15 cellular contexts compared by ENCODE assay signal in genomic region chr5:77368367-77368766, GRCh38.
A peak's percentile ranks its signal among the peaks of the same experiment; 100 is the strongest.
DNase-seq lines count a peak whose midpoint lies in the region; ATAC-seq, FAIRE-seq and TF ChIP-seq lines count a peak whose summit lies in the region.
"Had no signal": no experiment of that assay in that cellular context is flagged by ENCODE, and none has a peak within 500 bp of the region (broad histone marks: within the 10 kb centered on the region; RNA-seq: fewer than 3 reads in every experiment).

No MANE protein-coding gene starts in this region.

- TF ChIP-seq CTCF in heart right ventricle (IDR thresholded peaks at IDR 0.05) (no peak), upper lobe of right lung (IDR thresholded peaks at IDR 0.05) (no peak)

- no peak overlapping the region for H3K4ac ChIP-seq in trophoblast cell (ENCODE audit: low read depth, low read length)

- H3K9me3 ChIP-seq in heart right ventricle (no peaks in the 10 kb centered on the region), trophoblast cell (ENCODE audit: insufficient read depth, low read depth, low read length) (no peaks in the 10 kb centered on the region), upper lobe of right lung (no peaks in the 10 kb centered on the region), small intestine (ENCODE audit: control insufficient read depth, low read depth) (no peaks in the 10 kb centered on the region)
- H3K9me3 ChIP-seq: A549, BE2C had no signal

- H3K27ac ChIP-seq in heart right ventricle, result no peak overlapping the region
- H3K27ac ChIP-seq in trophoblast cell (ENCODE audit: low read depth, low read length), result no peak overlapping the region
- H3K27ac ChIP-seq in upper lobe of right lung, result no peak overlapping the region
- no peak overlapping the region for H3K27ac ChIP-seq in small intestine (ENCODE audit: low read depth in 1 of 2, low read length in 1 of 2)
- H3K27ac ChIP-seq: A549 had no signal

- no peak overlapping the region for H2AFZ ChIP-seq in trophoblast cell (ENCODE audit: insufficient read depth, low read length, poor library complexity)
- H2AFZ ChIP-seq: GM23338 had no signal

- no peaks in the 10 kb centered on the region for H3K79me1 ChIP-seq in trophoblast cell (ENCODE audit: low read length)

- no peak overlapping the region for H3K14ac ChIP-seq in trophoblast cell (ENCODE audit: low read length)

- H3K4me3 ChIP-seq in heart right ventricle (no peak overlapping the region), trophoblast cell (ENCODE audit: low read depth, low read length) (no peak overlapping the region), upper lobe of right lung (no peak overlapping the region), small intestine (ENCODE audit: low read depth in 1 of 2, low read length in 2 of 2) (no peak overlapping the region)
- H3K4me3 ChIP-seq: A549, GM23338 had no signal

- H3K23ac ChIP-seq in trophoblast cell (ENCODE audit: low read length), result peak overlapping the region; percentile 69

- no peak overlapping the region for H2BK12ac ChIP-seq in trophoblast cell (ENCODE audit: low read length)

- H3K9ac ChIP-seq in trophoblast cell (ENCODE audit: low read length), result no peak overlapping the region

- H3K4me1 ChIP-seq in heart right ventricle (no peaks in the 10 kb centered on the region), trophoblast cell (ENCODE audit: control insufficient read depth in 1 of 2, insufficient read depth in 2 of 2, low read length in 2 of 2) (no peaks in the 10 kb centered on the region), upper lobe of right lung (no peaks in the 10 kb centered on the region), small intestine (ENCODE audit: control insufficient read depth in 2 of 2, insufficient read depth in 1 of 2, low read depth in 1 of 2, low read length in 1 of 2) (no peaks in the 10 kb centered on the region)
- H3K4me1 ChIP-seq: A549, BE2C had no signal

- 72 to 81% methylated on average over 5 of the region's 5 CpGs for WGBS in heart right ventricle, 2 donors
- WGBS in trophoblast cell (ENCODE audit: extremely low coverage, insufficient coverage, insufficient read length), result no CpG with 5 or more reads among the region's 5 CpGs
- 79 to 92% (median 83%) methylated on average over 5 of the region's 5 CpGs for WGBS in small intestine, 3 donors

- intact Hi-C loops in Right ventricle myocardium superior (cut with DNase I) (no loop called here), cardiac septum (cut with DNase I) (no loop called here), heart right ventricle (cut with DNase I) (no loop called here), upper lobe of right lung (cut with DNase I) (no loop called here)

- no peak overlapping the region for H2BK120ac ChIP-seq in trophoblast cell (ENCODE audit: insufficient read depth, low read length, poor library complexity)

- H4K91ac ChIP-seq in trophoblast cell (ENCODE audit: low read depth, low read length), result no peak overlapping the region

- no peak overlapping the region for H3K18ac ChIP-seq in trophoblast cell (ENCODE audit: low read length)

- no peak for FAIRE-seq in small intestine (lab: Jason Lieb, UNC)
- FAIRE-seq: A549, G401.6, GM12891 had no signal

- no peak overlapping the region for H2BK5ac ChIP-seq in trophoblast cell (ENCODE audit: low read depth, low read length, poor library complexity)

- no peaks in the 10 kb centered on the region for H3K27me3 ChIP-seq in heart right ventricle
- no peaks in the 10 kb centered on the region for H3K27me3 ChIP-seq in trophoblast cell (ENCODE audit: insufficient read depth, low read length)
- no peaks in the 10 kb centered on the region for H3K27me3 ChIP-seq in upper lobe of right lung
- H3K27me3 ChIP-seq in small intestine (ENCODE audit: control insufficient read depth in 2 of 2, insufficient read depth in 2 of 2, low read length in 2 of 2), result no peaks in the 10 kb centered on the region
- H3K27me3 ChIP-seq: BE2C had no signal

- ATAC-seq in Right ventricle myocardium superior (ENCODE audit: poor library complexity) (peak; percentile 15), heart right ventricle (peak in 5 of 8 donors; percentile 54 to 84 (median 70)), upper lobe of right lung (no peak)
- ATAC-seq: GM23338 had no signal

- DNase-seq in Right ventricle myocardium superior (no peak), cardiac septum (ENCODE audit: low spot score) (no peak), heart right ventricle (no peak), trophoblast cell (no peak), upper lobe of right lung (no peak), 8988T (no peak), small intestine (no peak)
- DNase-seq: BE2C; CD4-positive, alpha-beta memory T cell; DMS79 treated with DMSO at 0.1 percent for 48 hours; H9 had no signal

- H3K79me2 ChIP-seq in trophoblast cell (ENCODE audit: control insufficient read depth, insufficient read depth, low read length, poor library complexity), result no peaks in the 10 kb centered on the region

- H3K36me3 ChIP-seq in heart right ventricle (no peaks in the 10 kb centered on the region), trophoblast cell (ENCODE audit: control insufficient read depth in 1 of 2, insufficient read depth in 2 of 2, low read length in 2 of 2) (no peaks in the 10 kb centered on the region), upper lobe of right lung (no peaks in the 10 kb centered on the region), small intestine (ENCODE audit: control insufficient read depth in 2 of 2, insufficient read depth in 2 of 2, low read length in 2 of 2) (no peaks in the 10 kb centered on the region)
- H3K36me3 ChIP-seq: BE2C had no signal

- no peak overlapping the region for H3K4me2 ChIP-seq in trophoblast cell (ENCODE audit: low read length)
- H3K4me2 ChIP-seq: A549, GM23338 had no signal

- H2AK5ac ChIP-seq in trophoblast cell (ENCODE audit: low read length), result no peak overlapping the region

- H4K8ac ChIP-seq in trophoblast cell (ENCODE audit: low read depth, low read length), result no peak overlapping the region

- H4K12ac ChIP-seq in trophoblast cell (ENCODE audit: low read depth, low read length), result no peak overlapping the region
